In genomic region chr16:50369133-50369804, GRCh38 we compare ENCODE assay signal across 1 cellular context.
TF ChIP-seq lines count a peak whose summit lies in the region.

No MANE protein-coding gene starts in this region.

TF ChIP-seq in K562, 482 proteins besides CTCF, POLR2A, EP300 and RAD21 (continued from another document and continues in another):
- no peak for TF ChIP-seq ETS1 (conservative IDR thresholded peaks at IDR 0.05; ENCODE audit: control insufficient read depth, low read depth, low read length)
- TF ChIP-seq ZFP91 (CRISPR knock-in tag; IDR thresholded peaks at IDR 0.05): no peak
- no peak for TF ChIP-seq ETS2 (tag; IDR thresholded peaks at IDR 0.05; ENCODE audit: borderline replicate concordance, poor library complexity, severe bottlenecking)
- TF ChIP-seq FOXP4 (CRISPR knock-in tag; IDR thresholded peaks at IDR 0.05; ENCODE audit: borderline replicate concordance): no peak
- TF ChIP-seq ZC3H8 (IDR thresholded peaks at IDR 0.05): peak; percentile 92; the same call in 1 of the 2 replicates
- TF ChIP-seq CBFA2T2 (conservative IDR thresholded peaks at IDR 0.05): 0 out of 2 replicates have a peak, but pooled peaks have one; percentile 10
- no peak for TF ChIP-seq ZNF12 (CRISPR knock-in tag; IDR thresholded peaks at IDR 0.05)
- no peak for TF ChIP-seq YY1 (IDR thresholded peaks at IDR 0.05; ENCODE audit: borderline replicate concordance in 1 of 3, control insufficient read depth in 1 of 3, extremely low read depth in 1 of 3, insufficient read depth in 3 of 3, insufficient read length in 1 of 3, insufficient replicate concordance in 2 of 3, low read depth in 1 of 3, low read length in 2 of 3)
- no peak for TF ChIP-seq ILK (tag; IDR thresholded peaks at IDR 0.05; ENCODE audit: borderline replicate concordance, low read depth)
- no peak for TF ChIP-seq FOXJ3 (CRISPR knock-in tag; IDR thresholded peaks at IDR 0.05)
- no peak for TF ChIP-seq NR3C1 (CRISPR knock-in tag; IDR thresholded peaks at IDR 0.05)
- no peak for TF ChIP-seq ZNF143 (CRISPR knock-in tag; IDR thresholded peaks at IDR 0.05)
- peak; percentile 28; the same call in 1 of the 2 replicates for TF ChIP-seq ZNF384 (IDR thresholded peaks at IDR 0.05; ENCODE audit: low read depth, low read length)
- TF ChIP-seq KDM5B (IDR thresholded peaks at IDR 0.05; ENCODE audit: insufficient replicate concordance, low read depth, low read length): no peak
- TF ChIP-seq CTBP1 (IDR thresholded peaks at IDR 0.05; ENCODE audit: borderline replicate concordance): 0 out of 2 replicates have a peak, but pooled peaks have one; percentile 14
- TF ChIP-seq PHF8 (IDR thresholded peaks at IDR 0.05; ENCODE audit: borderline replicate concordance, low read length): no peak
- peak; percentile 94 for TF ChIP-seq ZBTB2 (IDR thresholded peaks at IDR 0.05)
- no peak for TF ChIP-seq SP1 (CRISPR knock-in tag; IDR thresholded peaks at IDR 0.05)
- TF ChIP-seq RB1 (IDR thresholded peaks at IDR 0.05; ENCODE audit: low read depth): no peak
- no peak for TF ChIP-seq TGIF2 (CRISPR knock-in tag; IDR thresholded peaks at IDR 0.05)
- no peak for TF ChIP-seq ZNF324 (CRISPR knock-in tag; IDR thresholded peaks at IDR 0.05)
- no peak for TF ChIP-seq ZNF232 (CRISPR knock-in tag; IDR thresholded peaks at IDR 0.05)
- no peak for TF ChIP-seq TFAM (CRISPR knock-in tag; conservative IDR thresholded peaks at IDR 0.05)
- TF ChIP-seq ZMIZ1 (IDR thresholded peaks at IDR 0.05; ENCODE audit: low read depth in 2 of 2, low read length in 2 of 2): no peak
- TF ChIP-seq TAF1 (IDR thresholded peaks at IDR 0.05; ENCODE audit: control insufficient read depth, extremely low read depth, insufficient read depth, low read length, severe bottlenecking): no peak
- peak; percentile 73; the same call in 1 of the 2 replicates for TF ChIP-seq NFRKB (IDR thresholded peaks at IDR 0.05; ENCODE audit: low read depth)
- no peak for TF ChIP-seq DLX4 (CRISPR knock-in tag; IDR thresholded peaks at IDR 0.05)
- TF ChIP-seq BRD9 (IDR thresholded peaks at IDR 0.05; ENCODE audit: low read depth, partially characterized antibody): peak; percentile 89
- no peak for TF ChIP-seq SMAD2 (IDR thresholded peaks at IDR 0.05; ENCODE audit: low read depth, low read length)
- no peak for TF ChIP-seq CEBPB (tag; IDR thresholded peaks at IDR 0.05)
- TF ChIP-seq RBBP5 (IDR thresholded peaks at IDR 0.05; ENCODE audit: borderline replicate concordance, insufficient read depth, low read length, poor library complexity, severe bottlenecking): no peak
- no peak for TF ChIP-seq ZNF589 (CRISPR knock-in tag; IDR thresholded peaks at IDR 0.05; ENCODE audit: low read depth)
- TF ChIP-seq FOXK2 (conservative IDR thresholded peaks at IDR 0.05 in 1 of 2, IDR thresholded peaks at IDR 0.05 in 1 of 2; ENCODE audit: low read depth in 2 of 2): peak; percentile 73 to 75; a peak in 2 of 4 replicates
- TF ChIP-seq CHD7 (IDR thresholded peaks at IDR 0.05; ENCODE audit: low read depth, low read length): no peak
- TF ChIP-seq CREM (IDR thresholded peaks at IDR 0.05; ENCODE audit: low read depth): no peak
- peak; percentile 54 to 65; a peak in 3 of 4 replicates for TF ChIP-seq TRIM24 (IDR thresholded peaks at IDR 0.05)
- TF ChIP-seq PRMT5 (CRISPR knock-in tag; IDR thresholded peaks at IDR 0.05): no peak
